8 cellular contexts compared by ENCODE assay signal in the genomic region with DNA sequence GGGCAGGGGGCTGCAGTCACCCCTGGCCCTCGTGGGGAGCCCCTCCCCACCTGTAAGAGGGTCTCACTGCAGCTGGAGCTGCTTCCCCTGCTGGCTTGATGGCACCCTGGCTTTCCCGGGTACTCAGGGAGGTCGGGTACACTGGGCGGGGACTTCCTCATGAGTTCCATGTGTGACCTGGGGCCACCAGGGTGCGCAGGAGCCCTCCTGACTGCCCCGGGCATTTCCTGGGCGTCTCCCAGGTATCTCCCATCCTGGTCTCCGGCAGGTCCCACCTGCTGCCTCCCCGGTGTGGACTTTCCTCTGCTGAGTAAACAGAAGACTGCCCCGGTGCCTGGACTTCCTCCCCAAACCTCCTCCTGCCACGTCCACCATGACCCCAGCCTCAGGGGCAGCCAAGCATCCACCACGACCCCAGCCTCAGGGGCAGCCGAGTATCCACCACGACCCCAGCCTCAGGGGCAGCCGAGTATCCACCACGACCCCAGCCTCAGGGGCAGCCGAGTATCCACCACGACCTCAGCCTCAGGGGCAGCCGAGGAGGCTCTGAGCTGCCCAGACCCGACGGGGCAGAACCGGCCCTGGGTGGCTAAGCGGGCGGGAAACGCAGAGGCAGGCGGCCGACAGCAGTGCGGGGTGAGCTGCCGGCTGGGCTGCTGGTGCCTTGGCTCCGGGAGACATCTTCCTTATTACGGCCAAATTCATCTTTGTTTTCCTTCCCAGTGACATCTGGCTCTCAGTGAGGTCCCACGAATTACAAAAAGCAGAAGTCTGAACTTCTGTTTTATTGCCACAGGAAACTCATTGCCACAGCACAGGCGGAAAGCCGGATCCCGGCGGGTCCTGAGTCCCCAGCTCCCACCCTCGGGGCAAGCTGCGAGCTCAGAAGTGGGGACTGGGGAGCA. TPM values are rescaled to one million over a fixed set of nuclear protein-coding genes. Genes with fewer than 3 reads are reported as not detected.
DNase-seq lines count a peak whose midpoint lies in the region; ATAC-seq, FAIRE-seq and TF ChIP-seq lines count a peak whose summit lies in the region.

No MANE protein-coding gene starts in this region.

- TF ChIP-seq EP300 in sigmoid colon (IDR thresholded peaks at IDR 0.05) = no peak

- TF ChIP-seq POLR2A in endothelial cell of umbilical vein (IDR thresholded peaks at IDR 0.05; ENCODE audit: low read depth, low read length) = no peak
- TF ChIP-seq POLR2A in sigmoid colon (IDR thresholded peaks at IDR 0.05) = no peak

- H3K9me3 ChIP-seq in endothelial cell of umbilical vein (replicated peaks; ENCODE audit: control insufficient read depth, insufficient read depth, low read length) (no peaks in the 10 kb centered on the region), sigmoid colon (no peaks in the 10 kb centered on the region)

- POLR2A ChIA-PET in GM10248 (lab: Yijun Ruan, JAX) = no interaction called here
- POLR2A ChIA-PET in endothelial cell of umbilical vein (lab: Charles Lee) = no interaction called here

- H3K4me2 ChIP-seq in endothelial cell of umbilical vein (ENCODE audit: insufficient read depth, low read length) = no peak overlapping the region

- H3K9ac ChIP-seq in endothelial cell of umbilical vein (replicated peaks; ENCODE audit: extremely low read depth, insufficient read depth, low read length) = no peak overlapping the region

- H4K20me1 ChIP-seq in endothelial cell of umbilical vein (replicated peaks; ENCODE audit: control insufficient read depth, extremely low read depth, insufficient read depth, low read length) = no peaks in the 10 kb centered on the region

- ATAC-seq in GM19023 (IDR thresholded peaks at IDR 0.05; ENCODE audit: unreplicated experiment) (no peak), GM21717 (IDR thresholded peaks at IDR 0.05; ENCODE audit: unreplicated experiment) (no peak)

- CTCF ChIA-PET in GM10248 (lab: Yijun Ruan, JAX) (interaction anchor here (0.9 to 1.4 kb wide), 3 partner anchors 79 to 231 kb away, joined by 3 to 6 read pairs (median 4); no protein-coding TSS in a partner anchor), endothelial cell of umbilical vein (lab: Charles Lee) (interaction anchor here (0.8 kb wide), 1 partner anchor 12 kb away, joined by 4 read pairs; no protein-coding TSS in a partner anchor)

- intact Hi-C loops in endothelial cell of umbilical vein (cut with micrococcal nuclease) (no loop called here), sigmoid colon (cut with DNase I) (loop anchor here (5.0 kb wide), 1 partner anchor 156 kb away; a partner anchor contains a TSS)

- H2AFZ ChIP-seq in endothelial cell of umbilical vein (ENCODE audit: low read depth, low read length) = no peak overlapping the region

- no TSS peak for BruUV-seq in endothelial cell of umbilical vein (replicated peaks; lab: Mats Ljungman, UMichigan)

- dilution Hi-C loops in endothelial cell of umbilical vein (cut with MboI; ENCODE audit: extremely low pct_ligation_motif_present, low sequenced_read_pairs) = no loop called here

- peak; percentile 58 for DNase-seq in GM10248 (ENCODE audit: extremely low spot score)
- peak; percentile 68 for DNase-seq in NAMALWA (ENCODE audit: low spot score)
- DNase-seq in endothelial cell of umbilical vein (ENCODE audit: low read depth, low spot score) = no peak
- peak; percentile 84 for DNase-seq in sigmoid colon
- no peak for DNase-seq in occipital lobe (lab: John Stamatoyannopoulos, UW)
- DNase-seq in cortex of kidney (lab: John Stamatoyannopoulos, UW) = no peak

- no peak overlapping the region for H3K4me3 ChIP-seq in endothelial cell of umbilical vein (replicated peaks in 1 of 3; ENCODE audit: insufficient read depth in 1 of 3, low read depth in 1 of 3, low read length in 3 of 3)
- peak overlapping the region in 1 of 4 donors; percentile 19 for H3K4me3 ChIP-seq in sigmoid colon

- H3K36me3 ChIP-seq in endothelial cell of umbilical vein (ENCODE audit: control insufficient read depth in 2 of 2, extremely low read depth in 1 of 2, insufficient read depth in 2 of 2, low read length in 2 of 2) (no peaks in the 10 kb centered on the region), sigmoid colon (no peaks in the 10 kb centered on the region)

- H3K79me2 ChIP-seq in endothelial cell of umbilical vein (ENCODE audit: control insufficient read depth, insufficient read depth, low read length) = no peaks in the 10 kb centered on the region

- no peak overlapping the region for H3K27ac ChIP-seq in endothelial cell of umbilical vein (ENCODE audit: insufficient read depth, low read depth, low read length)
- peak overlapping the region; percentile 35 to 62 (median 59) for H3K27ac ChIP-seq in sigmoid colon

- no peaks in the 10 kb centered on the region for H3K9me1 ChIP-seq in endothelial cell of umbilical vein (replicated peaks; ENCODE audit: control insufficient read depth, extremely low read depth, insufficient read depth, low read length)

- H3K4me1 ChIP-seq in endothelial cell of umbilical vein (ENCODE audit: control insufficient read depth, extremely low read depth, insufficient read depth, low read length) = no peaks in the 10 kb centered on the region
- peaks cover 0 to 42% (median 29%) of the 10 kb centered on the region in 4 donors for H3K4me1 ChIP-seq in sigmoid colon

- peaks cover 30 to 40% of the 10 kb centered on the region in 2 experiments for H3K27me3 ChIP-seq in endothelial cell of umbilical vein (ENCODE audit: control insufficient read depth in 2 of 2, insufficient read depth in 2 of 2, low read length in 2 of 2)
- peaks cover 12 to 82% (median 44%) of the 10 kb centered on the region in 3 donors for H3K27me3 ChIP-seq in sigmoid colon

- FAIRE-seq in endothelial cell of umbilical vein (lab: Jason Lieb, UNC) = no peak

- 3 to 8% methylated on average over 38 of the region's 38 CpGs for WGBS in sigmoid colon, 2 donors

- TF ChIP-seq CTCF in GM10248 (IDR thresholded peaks at IDR 0.05; ENCODE audit: control extremely low read depth, extremely low read depth, low read depth, missing control alignments) (peak; percentile 33), endothelial cell of umbilical vein (IDR thresholded peaks at IDR 0.05; ENCODE audit: extremely low read depth in 1 of 2, insufficient read depth in 1 of 2, low read depth in 1 of 2, low read length in 2 of 2) (no peak), sigmoid colon (IDR thresholded peaks at IDR 0.05) (no peak)

TF ChIP-seq in endothelial cell of umbilical vein, 7 proteins besides CTCF, POLR2A, EP300 and RAD21:
- TF ChIP-seq EZH2 (IDR thresholded peaks at IDR 0.05; ENCODE audit: borderline replicate concordance, low read depth, low read length, severe bottlenecking) (peak; percentile 56), POLR2AphosphoS5 (IDR thresholded peaks at IDR 0.05; ENCODE audit: insufficient read depth, low read depth, low read length) (no peak)

RNA-seq across cellular contexts. Expression of a gene that starts 40.7 kb away (rescaled TPM):
- total RNA-seq in endothelial cell of umbilical vein = not detected in 2 replicates
- polyA plus RNA-seq in endothelial cell of umbilical vein = not detected in 2 replicates
- not detected in 2 replicates for polyA plus RNA-seq in endothelial cell of umbilical vein (2011; cell fraction: cytosol; rRNA removed)
- polyA plus RNA-seq in endothelial cell of umbilical vein (2011; cell fraction: nucleus; rRNA removed) = not detected in 2 replicates
- not detected in 2 replicates for polyA plus RNA-seq in endothelial cell of umbilical vein (2012)
- polyA minus RNA-seq in endothelial cell of umbilical vein = 0.07 and 0.42 TPM in 2 replicates
- not detected for polyA minus RNA-seq in endothelial cell of umbilical vein (2011; cell fraction: cytosol; rRNA and poly(A)+ RNA removed)
- polyA minus RNA-seq in endothelial cell of umbilical vein (2011; cell fraction: nucleus; rRNA and poly(A)+ RNA removed) = not detected in 2 replicates
- total RNA-seq in sigmoid colon = 10 to 100 TPM in 1 of 4 donors, 1 to 10 TPM in 2, under 1 TPM in 1; 0.95 to 26.8 (median 3.4) TPM
- polyA plus RNA-seq in sigmoid colon = 1 to 10 TPM; 4.2 to 9.8 (median 7.2) TPM
- total RNA-seq in occipital lobe = 1.9 TPM

Comparison
In these comparisons a context has a peak if more than half of its experiments do, and no peak if none do; other contexts are left out.
1. DNase-seq: peak in GM10248 (single experiment), NAMALWA (single experiment) and sigmoid colon (single experiment); none in endothelial cell of umbilical vein (single experiment), occipital lobe (single experiment) and cortex of kidney (single experiment).